In genomic region chr3:23455775-23456174, GRCh38 we compare ENCODE assay signal across 15 cellular contexts.
DNase-seq lines count a peak whose midpoint lies in the region; TF ChIP-seq lines count a peak whose summit lies in the region.
"Had no signal": no experiment of that assay in that cellular context is flagged by ENCODE, and none has a peak within 500 bp of the region (broad histone marks: within the 10 kb centered on the region; RNA-seq: fewer than 3 reads in every experiment).

No MANE protein-coding gene starts in this region.

- 0 out of 2 replicates have a peak, but pooled peaks cover 4% of the 10 kb centered on the region for H3K79me2 ChIP-seq in MM.1S (ENCODE audit: low read length)

- no peaks in the 10 kb centered on the region for H4K20me1 ChIP-seq in MM.1S (ENCODE audit: insufficient read depth, low read length)

- POLR2A ChIA-PET in BJ (lab: Charles Lee) = no interaction called here

- no peaks in the 10 kb centered on the region for H3K27me3 ChIP-seq in BJ (ENCODE audit: control insufficient read depth, insufficient read depth, low read length)
- no peaks in the 10 kb centered on the region for H3K27me3 ChIP-seq in MM.1S (replicated peaks; ENCODE audit: insufficient read depth, low read length)
- H3K27me3 ChIP-seq in suprapubic skin = no peaks in the 10 kb centered on the region
- no peaks in the 10 kb centered on the region for H3K27me3 ChIP-seq in vagina
- H3K27me3 ChIP-seq: BLaER1 treated with 17β-estradiol and CSF1 and Interleukin-3, amounts not matched to agents 10 nM and 100 nM; upper lobe of left lung had no signal

- no peak overlapping the region for H3K4me2 ChIP-seq in MM.1S (ENCODE audit: low read depth, low read length)

- H3K9me2 ChIP-seq in MM.1S (replicated peaks; ENCODE audit: insufficient read depth, low read length) = no peaks in the 10 kb centered on the region

- H3K4me3 Mint-ChIP-seq in immature natural killer cell = no peak overlapping the region
- H3K4me3 Mint-ChIP-seq: activated naive CD4-positive, alpha-beta T cell treated with anti-CD3 and anti-CD28 coated beads for 36 hours; WTC11 had no signal

- no peak overlapping the region for H2AFZ ChIP-seq in MM.1S (ENCODE audit: low read length)

- no peak for TF ChIP-seq CTCF in BJ (IDR thresholded peaks at IDR 0.05; ENCODE audit: insufficient read depth, low read depth, low read length)
- no peak for TF ChIP-seq CTCF in MM.1S (IDR thresholded peaks at IDR 0.05; ENCODE audit: low read length)
- no peak for TF ChIP-seq CTCF in suprapubic skin (IDR thresholded peaks at IDR 0.05)
- no peak for TF ChIP-seq CTCF in vagina (IDR thresholded peaks at IDR 0.05)

- no peak overlapping the region for H3K9ac ChIP-seq in MM.1S (ENCODE audit: low read length)
- H3K9ac ChIP-seq: BLaER1 treated with 17β-estradiol and CSF1 and Interleukin-3, amounts not matched to agents 10 nM and 100 nM had no signal

- H3K9me3 ChIP-seq in MM.1S (replicated peaks; ENCODE audit: insufficient read depth, low read length) = no peaks in the 10 kb centered on the region
- H3K9me3 ChIP-seq in suprapubic skin = no peaks in the 10 kb centered on the region
- no peaks in the 10 kb centered on the region for H3K9me3 ChIP-seq in vagina
- H3K9me3 ChIP-seq: mucosa of descending colon, upper lobe of left lung had no signal

- H3K36me3 ChIP-seq in BJ (ENCODE audit: control insufficient read depth, insufficient read depth, low read length) (no peaks in the 10 kb centered on the region), MM.1S (replicated peaks; ENCODE audit: insufficient read depth, low read length) (no peaks in the 10 kb centered on the region), suprapubic skin (no peaks in the 10 kb centered on the region), vagina (no peaks in the 10 kb centered on the region)
- H3K36me3 ChIP-seq: upper lobe of left lung had no signal

- no peaks in the 10 kb centered on the region for H3K36me3 Mint-ChIP-seq in immature natural killer cell

- no peaks in the 10 kb centered on the region for H3K4me1 ChIP-seq in MM.1S (ENCODE audit: low read length)
- peaks cover 24% of the 10 kb centered on the region for H3K4me1 ChIP-seq in suprapubic skin
- H3K4me1 ChIP-seq in vagina = peaks cover 17% of the 10 kb centered on the region

- intact Hi-C loops in vagina (cut with DNase I) = no loop called here

- DNase-seq in BJ (ENCODE audit: low read depth) (peak; percentile 39), MV-4-11 (lab: John Stamatoyannopoulos, UW) (peak; percentile 32), dedifferentiated amniotic fluid mesenchymal stem cell (ENCODE audit: extremely low spot score) (peak; percentile 34), myocyte (ENCODE audit: low read depth) (peak; percentile 31), MM.1S (no peak), suprapubic skin (ENCODE audit: low spot score in 2 of 2) (no peak), vagina (ENCODE audit: extremely low spot score in 2 of 2) (no peak), immature natural killer cell (no peak)
- DNase-seq: activated naive CD4-positive, alpha-beta T cell treated with anti-CD3 and anti-CD28 coated beads for 36 hours; mucosa of descending colon; NCI-H1930; upper lobe of left lung had no signal

- WGBS in suprapubic skin = 44% methylated on average over 2 of the region's 2 CpGs

- no peaks in the 10 kb centered on the region for H3K9me3 Mint-ChIP-seq in immature natural killer cell

- H3K4me1 Mint-ChIP-seq in immature natural killer cell = no peaks in the 10 kb centered on the region

- TF ChIP-seq EP300 in suprapubic skin (IDR thresholded peaks at IDR 0.05) = no peak

- CTCF ChIA-PET in BJ (lab: Yijun Ruan, JAX) = no interaction called here

- H3K27ac ChIP-seq in MM.1S (ENCODE audit: low read length) (no peak overlapping the region), suprapubic skin (no peak overlapping the region), vagina (no peak overlapping the region)
- H3K27ac ChIP-seq: upper lobe of left lung had no signal

- H3F3A ChIP-seq in MM.1S (ENCODE audit: insufficient read depth, low read length) = no peaks in the 10 kb centered on the region

- no peak overlapping the region for H3K27ac Mint-ChIP-seq in immature natural killer cell
- H3K27ac Mint-ChIP-seq: activated naive CD4-positive, alpha-beta T cell treated with anti-CD3 and anti-CD28 coated beads for 36 hours; WTC11 had no signal

- H3K27me3 Mint-ChIP-seq in immature natural killer cell (ENCODE audit: low read depth in 3 of 3) = peaks cover 0 to 5% (median 4%) of the 10 kb centered on the region in 3 donors

- H3K4me3 ChIP-seq in BJ (ENCODE audit: low read depth, low read length) (no peak overlapping the region), MM.1S (ENCODE audit: low read length) (no peak overlapping the region), suprapubic skin (no peak overlapping the region), vagina (no peak overlapping the region)
- H3K4me3 ChIP-seq: BLaER1 treated with 17β-estradiol and CSF1 and Interleukin-3, amounts not matched to agents 10 nM and 100 nM; K562; mucosa of descending colon; upper lobe of left lung had no signal

- no peak for TF ChIP-seq POLR2A in suprapubic skin (IDR thresholded peaks at IDR 0.05)
- no peak for TF ChIP-seq POLR2A in vagina (IDR thresholded peaks at IDR 0.05)

Comparison
In these comparisons a context has a peak if more than half of its experiments do, and no peak if none do; other contexts are left out.
1. DNase-seq: peak in BJ (single experiment), MV-4-11 (single experiment), dedifferentiated amniotic fluid mesenchymal stem cell (single experiment) and myocyte (single experiment); none in MM.1S (single experiment), suprapubic skin (0 of 2), vagina (0 of 2) and immature natural killer cell (0 of 3).